Comparison of ENCODE assay signal across 8 cellular contexts in the genomic region with DNA sequence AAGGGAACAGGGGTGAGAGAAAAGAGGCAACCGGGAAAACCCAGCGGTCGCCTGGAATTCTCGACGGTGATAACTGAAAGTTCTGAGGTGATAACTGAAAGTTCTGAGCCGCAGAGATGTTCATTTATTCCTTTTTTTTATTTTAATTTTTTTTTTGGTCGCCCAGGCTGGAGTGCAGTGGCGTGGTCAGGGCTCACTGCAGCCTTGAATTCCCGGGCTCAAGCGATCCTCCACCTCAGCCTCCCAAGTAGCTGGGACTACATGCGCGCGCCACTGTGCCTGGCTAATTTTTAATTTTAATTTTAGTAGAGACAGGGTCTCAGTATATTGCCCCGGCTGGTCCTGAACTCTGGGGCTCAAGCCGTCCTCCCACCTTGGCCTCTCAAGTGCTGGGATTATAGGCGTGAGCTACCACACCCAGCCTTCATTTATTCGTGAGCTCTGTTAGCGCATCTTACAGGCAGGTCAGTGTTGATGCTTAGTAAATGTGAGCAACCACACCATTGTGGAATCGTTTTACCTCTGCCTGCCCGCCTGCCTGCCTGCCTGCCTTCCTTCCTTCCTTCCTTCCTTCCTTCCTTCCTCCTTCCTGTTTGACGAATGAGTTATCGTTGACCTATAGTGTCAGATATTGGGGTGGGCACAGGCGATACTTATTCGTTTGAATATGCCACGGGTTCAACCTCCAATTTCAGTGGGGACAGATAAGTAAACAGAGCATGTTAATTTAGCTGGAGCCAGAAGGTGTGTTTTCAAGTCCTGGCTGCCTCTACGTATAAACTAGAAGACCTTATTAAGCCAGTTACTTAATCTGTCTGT. TPM values are rescaled to one million over a fixed set of nuclear protein-coding genes. Genes with fewer than 3 reads are reported as not detected.
DNase-seq lines count a peak whose midpoint lies in the region; ATAC-seq and TF ChIP-seq lines count a peak whose summit lies in the region.

No MANE protein-coding gene starts in this region.

- peaks cover 3 to 49% (median 40%) of the 10 kb centered on the region in 4 donors for H3K4me1 ChIP-seq in sigmoid colon

- DNase-seq in glomerular visceral epithelial cell (ENCODE audit: extremely low spot score) (peak; percentile 8), sigmoid colon (no peak), NCI-H1930 (lab: John Stamatoyannopoulos, UW) (no peak), GM03348 (ENCODE audit: low spot score) (no peak)

- 15 to 30% methylated on average over 26 of the region's 26 CpGs for WGBS in sigmoid colon, 2 donors

- H3K27me3 ChIP-seq in sigmoid colon: no peaks in the 10 kb centered on the region

- peaks cover 0 to 8% (median 0%) of the 10 kb centered on the region in 4 donors for H3K36me3 ChIP-seq in sigmoid colon

- H3K4me3 ChIP-seq in WI38 (ENCODE audit: low read depth, low read length): peak overlapping the region; percentile 64
- H3K4me3 ChIP-seq in sigmoid colon: peak overlapping the region; percentile 50 to 67 (median 62)

- ATAC-seq in GM19043 (IDR thresholded peaks at IDR 0.05; ENCODE audit: low read depth, unreplicated experiment) (peak; percentile 10), HG02981 (IDR thresholded peaks at IDR 0.05; ENCODE audit: unreplicated experiment) (peak; percentile 24), HG03520 (IDR thresholded peaks at IDR 0.05; ENCODE audit: unreplicated experiment) (no peak)

- no peak for TF ChIP-seq POLR2A in sigmoid colon (IDR thresholded peaks at IDR 0.05)

- intact Hi-C loops in sigmoid colon (cut with DNase I): loop anchor here (2.0 to 5.0 kb wide), 2 partner anchors 124 to 278 kb away; a partner anchor contains a TSS

- no peaks in the 10 kb centered on the region for H3K9me3 ChIP-seq in sigmoid colon

- no peak for TF ChIP-seq EP300 in sigmoid colon (IDR thresholded peaks at IDR 0.05)

- TF ChIP-seq CTCF in WI38 (IDR thresholded peaks at IDR 0.05; ENCODE audit: low read depth, low read length) (no peak), sigmoid colon (IDR thresholded peaks at IDR 0.05) (no peak)

- H3K27ac ChIP-seq in sigmoid colon: peak overlapping the region; percentile 85 to 97 (median 94)

RNA-seq across cellular contexts. Expression of a gene that starts 0.6 kb away (rescaled TPM):
- 10 to 100 TPM; 11.8 to 24.2 (median 19.5) TPM for total RNA-seq in sigmoid colon
- polyA plus RNA-seq in sigmoid colon: 1 to 10 TPM; 3.6 to 5.5 (median 3.9) TPM
